20 cellular contexts compared by ENCODE assay signal in genomic region chr5:71645030-71645429, GRCh38.
"Had no signal": no experiment of that assay in that cellular context is flagged by ENCODE, and none has a peak within 500 bp of the region (broad histone marks: within the 10 kb centered on the region; RNA-seq: fewer than 3 reads in every experiment).

No MANE protein-coding gene starts in this region.

- H3K9me2 ChIP-seq: SK-N-SH had no signal

- DNase-seq: KBM-7, MG63, NCI-H1092, NCI-H1105 treated with DMSO at 0.1 percent for 48 hours, NCI-H1436, NCI-H187, NCI-H2029, NCI-H2081 treated with DMSO at 0.1 percent for 48 hours, NCI-H2171, NCI-H226, NCI-H446, NCI-H510A, NCI-H524 treated with DMSO at 0.1 percent for 48 hours, NCI-H69, NCI-H774, Right ventricle myocardium superior, RPMI8226, SIG-M5, SK-N-SH had no signal

- H3K9ac ChIP-seq: SK-N-SH had no signal

- H3K4me2 ChIP-seq: SK-N-SH had no signal

- H3K27ac ChIP-seq: SJSA1 had no signal

- H3K27me3 ChIP-seq: MG63, SJSA1 had no signal

- H3K4me3 ChIP-seq: MG63, SJSA1 had no signal

- H3K9me3 ChIP-seq: MG63, SJSA1, SK-N-SH had no signal
